3 cellular contexts compared by ENCODE assay signal in genomic region chr11:121035823-121036222, GRCh38.
TF ChIP-seq lines count a peak whose summit lies in the region.

No MANE protein-coding gene starts in this region.

TF ChIP-seq in liver, 16 proteins besides CTCF, POLR2A, EP300 and RAD21:
- no peak for TF ChIP-seq RXRA (IDR thresholded peaks at IDR 0.05)
- no peak for TF ChIP-seq GABPA (IDR thresholded peaks at IDR 0.05 in 1 of 2, conservative IDR thresholded peaks at IDR 0.05 in 1 of 2)
- no peak for TF ChIP-seq ZBTB33 (IDR thresholded peaks at IDR 0.05)
- no peak for TF ChIP-seq YY1 (IDR thresholded peaks at IDR 0.05)
- TF ChIP-seq SP1 (IDR thresholded peaks at IDR 0.05), result no peak
- TF ChIP-seq EGR1 (IDR thresholded peaks at IDR 0.05; ENCODE audit: low read depth in 2 of 2), result no peak
- no peak for TF ChIP-seq FOXA2 (IDR thresholded peaks at IDR 0.05)
- TF ChIP-seq ATF3 (IDR thresholded peaks at IDR 0.05), result no peak
- no peak for TF ChIP-seq MAX (IDR thresholded peaks at IDR 0.05)
- no peak for TF ChIP-seq JUND (IDR thresholded peaks at IDR 0.05)
- no peak for TF ChIP-seq FOXA1 (IDR thresholded peaks at IDR 0.05)
- TF ChIP-seq TAF1 (conservative IDR thresholded peaks at IDR 0.05), result no peak

TF ChIP-seq in HepG2, 621 proteins besides CTCF, POLR2A, EP300 and RAD21:
- TF ChIP-seq PAX8 (CRISPR knock-in tag; IDR thresholded peaks at IDR 0.05; ENCODE audit: borderline replicate concordance), result no peak
- TF ChIP-seq ZFP82 (CRISPR knock-in tag; IDR thresholded peaks at IDR 0.05; ENCODE audit: borderline replicate concordance), result no peak
- TF ChIP-seq SMAD3 (CRISPR knock-in tag; IDR thresholded peaks at IDR 0.05), result no peak
- TF ChIP-seq HNRNPUL1 (IDR thresholded peaks at IDR 0.05; ENCODE audit: low read depth, low read length), result no peak
- no peak for TF ChIP-seq ZNF614 (CRISPR knock-in tag; IDR thresholded peaks at IDR 0.05; ENCODE audit: borderline replicate concordance)
- TF ChIP-seq GLMP (CRISPR knock-in tag; IDR thresholded peaks at IDR 0.05; ENCODE audit: borderline replicate concordance), result no peak
- TF ChIP-seq MAFG (CRISPR knock-in tag; IDR thresholded peaks at IDR 0.05), result no peak
TF ChIP-seq in HepG2: peak in this region for 0.

TF ChIP-seq in IMR-90, 13 proteins besides CTCF, POLR2A, EP300 and RAD21:
- TF ChIP-seq NFE2L2 (IDR thresholded peaks at IDR 0.05; ENCODE audit: low read depth, low read length) (no peak), BHLHE40 (IDR thresholded peaks at IDR 0.05; ENCODE audit: low read depth, low read length) (peak; percentile 20; the same call in 1 of the 2 replicates)
